In the genomic region with DNA sequence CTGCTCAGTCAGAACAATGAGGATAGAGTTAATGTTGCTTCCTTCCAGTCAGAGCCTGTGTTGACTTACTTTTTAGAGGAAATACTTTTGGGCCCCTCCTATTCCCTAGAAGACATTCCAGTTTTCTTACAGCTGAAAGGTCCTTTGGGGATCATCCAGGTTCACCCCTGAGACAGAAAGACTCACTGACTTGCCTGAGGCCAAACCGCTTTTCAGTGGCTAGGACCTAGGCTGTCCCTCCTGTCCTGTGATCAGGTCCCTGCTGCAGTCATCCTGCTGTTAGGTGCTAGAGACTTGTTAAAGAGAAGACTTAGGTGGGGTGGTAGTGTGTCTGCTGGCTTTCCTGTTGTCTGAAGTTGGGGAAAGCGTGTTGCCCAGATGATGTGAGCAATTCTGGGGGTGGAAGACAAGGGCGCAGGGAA, we compare ENCODE assay signal across 11 cellular contexts. TPM values are rescaled to one million over a fixed set of nuclear protein-coding genes. Genes with fewer than 3 reads are reported as not detected.
DNase-seq lines count a peak whose midpoint lies in the region; ATAC-seq, FAIRE-seq and TF ChIP-seq lines count a peak whose summit lies in the region.
"Had no signal": no experiment of that assay in that cellular context is flagged by ENCODE, and none has a peak within 500 bp of the region (broad histone marks: within the 10 kb centered on the region; RNA-seq: fewer than 3 reads in every experiment).

No MANE protein-coding gene starts in this region.

- no peak for TF ChIP-seq RAD21 in GM12878 (IDR thresholded peaks at IDR 0.05; ENCODE audit: insufficient read depth, low read depth, low read length)

- no peak overlapping the region for H3K4me3 Mint-ChIP-seq in activated naive CD4-positive, alpha-beta T cell treated with anti-CD3 and anti-CD28 coated beads for 36 hours
- peak overlapping the region; percentile 73 for H3K4me3 Mint-ChIP-seq in type B pancreatic cell

- SMC1A ChIA-PET in GM12878 (lab: Charles Lee; ENCODE audit: uncharacterized antibody, unreplicated experiment) = interaction anchor here (1.0 to 11.9 kb wide), 8 partner anchors 10 to 46 kb away, joined by 3 to 336 read pairs (median 32); partner anchors contain the start of gene SUSD6

- no peaks in the 10 kb centered on the region for H3K9me3 Mint-ChIP-seq in activated naive CD4-positive, alpha-beta T cell treated with anti-CD3 and anti-CD28 coated beads for 36 hours
- H3K9me3 Mint-ChIP-seq in type B pancreatic cell = no peaks in the 10 kb centered on the region

- H3K4me1 Mint-ChIP-seq in activated naive CD4-positive, alpha-beta T cell treated with anti-CD3 and anti-CD28 coated beads for 36 hours (ENCODE audit: low read depth) = peaks cover 80% of the 10 kb centered on the region
- peaks cover 65% of the 10 kb centered on the region for H3K4me1 Mint-ChIP-seq in type B pancreatic cell (ENCODE audit: unreplicated experiment)

- in situ Hi-C loops in GM12878 (cut with MboI) = no loop called here

- TF ChIP-seq CTCF in GM12878 (IDR thresholded peaks at IDR 0.05 in 2 of 3, conservative IDR thresholded peaks at IDR 0.05 in 1 of 3; ENCODE audit: control insufficient read depth in 2 of 3, extremely low read depth in 1 of 3, insufficient read depth in 1 of 3, low read depth in 3 of 3, low read length in 3 of 3) (no peak), lung (IDR thresholded peaks at IDR 0.05; ENCODE audit: control extremely low read depth, extremely low read depth) (no peak), type B pancreatic cell (conservative IDR thresholded peaks at IDR 0.05) (no peak)

- H3K36me3 ChIP-seq in GM12878 (ENCODE audit: control insufficient read depth in 2 of 2, insufficient read depth in 2 of 2, low read length in 1 of 2) (peaks cover 0 to 5% of the 10 kb centered on the region in 2 experiments; a peak in 3 of 4 replicates), lung (ENCODE audit: control insufficient read depth in 2 of 2, insufficient read depth in 2 of 2, low read length in 2 of 2) (no peaks in the 10 kb centered on the region)

- TF ChIP-seq EP300 in GM12878 (IDR thresholded peaks at IDR 0.05; ENCODE audit: borderline replicate concordance in 1 of 2, control insufficient read depth in 1 of 2, low read depth in 2 of 2, low read length in 2 of 2) = no peak

- no peak for TF ChIP-seq POLR2A in GM12878 (IDR thresholded peaks at IDR 0.05; ENCODE audit: low read depth, low read length)

- peaks cover 18% of the 10 kb centered on the region for H3K36me3 Mint-ChIP-seq in activated naive CD4-positive, alpha-beta T cell treated with anti-CD3 and anti-CD28 coated beads for 36 hours (ENCODE audit: low read depth)
- peaks cover 4% of the 10 kb centered on the region for H3K36me3 Mint-ChIP-seq in type B pancreatic cell

- H3K27ac ChIP-seq in GM12878 (ENCODE audit: control insufficient read depth, insufficient read depth) (peak overlapping the region; percentile 96), lung (ENCODE audit: low read depth in 1 of 2, low read length in 1 of 2) (peak overlapping the region; percentile 37 to 94)

- peak overlapping the region; percentile 54 for H3K9ac ChIP-seq in GM12878 (ENCODE audit: control insufficient read depth, insufficient read depth, low read length)

- RAD21 ChIA-PET in GM12878 (lab: Charles Lee; ENCODE audit: unreplicated experiment) = interaction anchor here (1.3 to 9.9 kb wide), 5 partner anchors 13 to 36 kb away, joined by 5 to 178 read pairs (median 13); partner anchors contain the start of gene SUSD6

- POLR2A ChIA-PET in GM12878 (lab: Charles Lee) = interaction anchor here (0.7 to 9.8 kb wide), 4 partner anchors 14 to 39 kb away, joined by 3 to 88 read pairs (median 26); partner anchors contain the start of gene SUSD6

- H3K4me2 ChIP-seq in GM12878 (ENCODE audit: control insufficient read depth, insufficient read depth) = peak overlapping the region; percentile 74

- CTCF ChIA-PET in activated naive CD4-positive, alpha-beta T cell treated with anti-CD3 and anti-CD28 coated beads for 36 hours (lab: Charles Lee) = interaction anchor here (0.7 kb wide), 1 partner anchor 44 kb away, joined by 3 read pairs; no protein-coding TSS in a partner anchor
- CTCF ChIA-PET in GM12878 (lab: Yijun Ruan, JAX) = interaction anchor here (0.5 to 6.1 kb wide), 3 partner anchors 22 to 500 kb away, joined by 3 to 36 read pairs (median 3); no protein-coding TSS in a partner anchor

- H3K27ac Mint-ChIP-seq in activated naive CD4-positive, alpha-beta T cell treated with anti-CD3 and anti-CD28 coated beads for 36 hours = peak overlapping the region; percentile 51
- peak overlapping the region; percentile 81 for H3K27ac Mint-ChIP-seq in type B pancreatic cell

- H3K27me3 ChIP-seq in GM12878 (replicated peaks in 1 of 2; ENCODE audit: control insufficient read depth in 2 of 2, insufficient read depth in 2 of 2, low read length in 1 of 2) (no peaks in the 10 kb centered on the region), lung (ENCODE audit: control insufficient read depth, insufficient read depth) (no peaks in the 10 kb centered on the region)

- no peak overlapping the region for H2AFZ ChIP-seq in GM12878 (ENCODE audit: control insufficient read depth, low read depth, low read length)

- no peaks in the 10 kb centered on the region for H3K27me3 Mint-ChIP-seq in activated naive CD4-positive, alpha-beta T cell treated with anti-CD3 and anti-CD28 coated beads for 36 hours (ENCODE audit: low read depth)
- no peaks in the 10 kb centered on the region for H3K27me3 Mint-ChIP-seq in type B pancreatic cell

- peak; percentile 17 for DNase-seq in activated naive CD4-positive, alpha-beta T cell treated with anti-CD3 and anti-CD28 coated beads for 36 hours
- no peak for DNase-seq in activated naive CD4-positive, alpha-beta T cell treated with anti-CD3 and anti-CD28 coated beads, Interleukin-2, amount 50 U/mL, for 16 hours
- DNase-seq in GM12878 (ENCODE audit: low read depth, low spot score) (no peak), lung (ENCODE audit: low spot score) (no peak), type B pancreatic cell (ENCODE audit: extremely low spot score, unreplicated experiment) (no peak), ureter (ENCODE audit: low spot score) (no peak), cerebellum (ENCODE audit: low spot score) (no peak), SK-N-DZ (ENCODE audit: low spot score) (no peak)
- DNase-seq: COR-L47, NCI-H510A treated with DMSO at 0.1 percent for 48 hours, occipital lobe had no signal

- peaks cover 3% of the 10 kb centered on the region; the same call in 1 of the 2 replicates for H4K20me1 ChIP-seq in GM12878 (ENCODE audit: control insufficient read depth, insufficient read depth)

- WGBS in GM12878 (ENCODE audit: insufficient coverage, insufficient replicate concordance, low lambda C conversion rate, missing lambda C conversion rate) = 81% methylated on average over 3 of the region's 3 CpGs
- 53 to 61% methylated on average over 3 of the region's 3 CpGs for WGBS in lung, 2 donors

- peaks cover 97% of the 10 kb centered on the region for H3K79me2 ChIP-seq in GM12878 (ENCODE audit: control insufficient read depth, insufficient read depth, low read length)

- H3K9me3 ChIP-seq in GM12878 (replicated peaks; ENCODE audit: control insufficient read depth, insufficient read depth, low read length) = no peaks in the 10 kb centered on the region; the same call in 2 of the 3 replicates
- no peaks in the 10 kb centered on the region for H3K9me3 ChIP-seq in lung (ENCODE audit: control insufficient read depth in 2 of 2, insufficient read depth in 1 of 2, low read length in 1 of 2)

- no peak overlapping the region for H3K4me3 ChIP-seq in GM12878
- H3K4me3 ChIP-seq in lung = no peak overlapping the region

- intact Hi-C loops in activated naive CD4-positive, alpha-beta T cell treated with anti-CD3 and anti-CD28 coated beads for 36 hours (cut with micrococcal nuclease) = no loop called here
- intact Hi-C loops in GM12878 (cut with micrococcal nuclease; ENCODE audit: unreplicated experiment) = loop anchor here (2.0 kb wide), 2 partner anchors 16 to 36 kb away; no protein-coding TSS in a partner anchor

- no peak for ATAC-seq in GM12878
- no peak for ATAC-seq in lung (ENCODE audit: insufficient read depth, low FRiP score)

- no peak for FAIRE-seq in GM12878 (lab: Jason Lieb, UNC)

- no TSS peak for BruUV-seq in GM12878 (replicated peaks; lab: Mats Ljungman, UMichigan)

- peaks cover 74% of the 10 kb centered on the region for H3K4me1 ChIP-seq in GM12878 (ENCODE audit: control insufficient read depth, insufficient read depth, low read length)
- H3K4me1 ChIP-seq in lung (ENCODE audit: control insufficient read depth in 2 of 2, insufficient read depth in 2 of 2, low read length in 2 of 2) = peaks cover 38 to 61% of the 10 kb centered on the region in 2 donors

RNA-seq across cellular contexts. Expression of gene SUSD6, which starts 39.6 kb away (rescaled TPM):
- total RNA-seq in activated naive CD4-positive, alpha-beta T cell treated with anti-CD3 and anti-CD28 coated beads for 36 hours = 10 to 100 TPM; 66.6 to 69.7 TPM
- 59.8 and 61.3 TPM in 2 replicates for total RNA-seq in GM12878 (2013; cell fraction: nucleolus; rRNA removed)
- total RNA-seq in GM12878 (2014; rRNA removed) (6.9 and 8.3 TPM in 2 replicates), GM12878 (2014; rRNA removed; fragmentation: Illumina TruSeq; extraction: Trizol) (11.0 and 11.1 TPM in 2 replicates), GM12878 (2021) (39.8 and 40.1 TPM in 2 replicates), lung (10 to 100 TPM; 51.3 to 75.1 TPM), type B pancreatic cell (ENCODE audit: low replicate concordance) (31.7 and 78.9 TPM in 2 replicates), ureter (41.6 TPM), cerebellum (11.5 TPM)
- 18.4 TPM for polyA plus RNA-seq in GM12878 (2011; ENCODE audit: low read depth)
- polyA plus RNA-seq in GM12878 (2011; rRNA removed) (11.3 and 16.7 TPM in 2 replicates), GM12878 (2014; fragmentation: Illumina TruSeq; extraction: Trizol) (19.4 and 23.7 TPM in 2 replicates), GM12878 (2014; fragmentation: Nextera tagmentation; extraction: Ambion mirVana) (1 to 10 TPM; 6.6 to 9.4 TPM), GM12878 (2014; rRNA removed) (25.8 and 31.1 TPM in 2 replicates), GM12878 (2016; fragmentation: Nextera tagmentation; extraction: Ambion mirVana) (10 to 100 TPM; 27.1 to 33.7 TPM), lung (10 to 100 TPM; 16.0 to 70.7 TPM)
- polyA plus RNA-seq in GM12878 (2011; cell fraction: cytosol; rRNA removed) = 13.8 and 14.1 TPM in 2 replicates
- polyA plus RNA-seq in GM12878 (2011; cell fraction: nucleus; rRNA removed) = 38.9 and 46.9 TPM in 2 replicates
- polyA plus RNA-seq in GM12878 (2012) = 23.6 and 27.7 TPM in 2 replicates
- 17.6 and 19.5 TPM in 2 replicates for polyA minus RNA-seq in GM12878 (2011; rRNA and poly(A)+ RNA removed)
- polyA minus RNA-seq in GM12878 (2011; cell fraction: cytosol; rRNA and poly(A)+ RNA removed) = 5.1 and 5.6 TPM in 2 replicates
- polyA minus RNA-seq in GM12878 (2011; cell fraction: nucleus; rRNA and poly(A)+ RNA removed) = 14.9 and 32.6 TPM in 2 replicates
- 1.9 and 2.3 TPM in 2 replicates for polyA plus RNA-seq in SK-N-DZ (2014; cell fraction: cytosol; rRNA removed)
- polyA plus RNA-seq in SK-N-DZ (2014; cell fraction: nucleus; rRNA removed) = 1.8 and 6.1 TPM in 2 replicates
